Comparison of ENCODE assay signal across 16 cellular contexts in genomic region chr22:38029901-38030300, GRCh38. TPM values are rescaled to one million over a fixed set of nuclear protein-coding genes. Genes with fewer than 3 reads are reported as not detected.
"Had no signal": no experiment of that assay in that cellular context is flagged by ENCODE, and none has a peak within 500 bp of the region (broad histone marks: within the 10 kb centered on the region; RNA-seq: fewer than 3 reads in every experiment).

No MANE protein-coding gene starts in this region.

- H3K27ac ChIP-seq: brain microvascular endothelial cell, foreskin keratinocyte had no signal

- DNase-seq: activated T-cell treated with anti-CD3 and anti-CD28 coated beads, Interleukin-2, amount 50 U/mL, for 1 hour; amniotic stem cell; brain microvascular endothelial cell; esophagus squamous epithelium; foreskin keratinocyte; heart right ventricle; islet precursor cell; mesendoderm; retina; SW 1271; testis had no signal

- H3K27me3 ChIP-seq: brain microvascular endothelial cell, esophagus squamous epithelium, heart right ventricle, testis had no signal

- ATAC-seq: activated CD4-positive, CD25-positive, alpha-beta regulatory T cell treated with anti-CD3 and anti-CD28 coated beads, Interleukin-2, amount 50 U/mL, for 24 hours; activated naive CD4-positive, alpha-beta T cell treated with anti-CD3 and anti-CD28 coated beads, Interleukin-2, amount 50 U/mL, for 72 hours; foreskin keratinocyte; heart right ventricle; stimulated activated effector memory CD8-positive, alpha-beta T cell treated with anti-CD3 and anti-CD28 coated beads, Interleukin-12 subunit alpha, Interleukin-12 subunit beta, amount 100 ng/mL, for 72 hours had no signal

RNA-seq across cellular contexts. Expression of gene SOX10, which starts 45.5 kb away (rescaled TPM):
- total RNA-seq: activated naive CD4-positive, alpha-beta T cell treated with anti-CD3 and anti-CD28 coated beads, Interleukin-2, amount 50 U/mL, for 72 hours; chondrocyte; foreskin keratinocyte had no signal

RNA-seq across cellular contexts. Expression of gene SLC16A8, which starts 54.1 kb away (rescaled TPM):
- total RNA-seq: esophagus squamous epithelium, foreskin keratinocyte, liver had no signal
